20 cellular contexts compared by ENCODE assay signal in genomic region chr4:148780426-148781005, GRCh38.
A peak's percentile ranks its signal among the peaks of the same experiment; 100 is the strongest.
DNase-seq lines count a peak whose midpoint lies in the region; ATAC-seq lines count a peak whose summit lies in the region.
"Had no signal": no experiment of that assay in that cellular context is flagged by ENCODE, and none has a peak within 500 bp of the region (broad histone marks: within the 10 kb centered on the region; RNA-seq: fewer than 3 reads in every experiment).

No MANE protein-coding gene starts in this region.

- in situ Hi-C loops in KBM-7 (cut with MboI; ENCODE audit: low pct_unique_long_range_greater_than_20kb, low sequenced_read_pairs): no loop called here

- ATAC-seq in HG02885 (IDR thresholded peaks at IDR 0.05; ENCODE audit: poor library complexity, unreplicated experiment): no peak
- ATAC-seq in HG03135 (IDR thresholded peaks at IDR 0.05; ENCODE audit: unreplicated experiment): no peak
- ATAC-seq: HepG2 had no signal

- DNase-seq in ELR (ENCODE audit: low read depth) (peak; percentile 34), NCI-H69 (lab: John Stamatoyannopoulos, UW) (peak; percentile 1), fibroblast of peridontal ligament (ENCODE audit: extremely low read depth) (peak; percentile 2), KBM-7 (no peak), LoVo (ENCODE audit: low spot score) (no peak)
- DNase-seq: ACHN, AML-193, GDM1, HCEC 1CT, MG63, NCI-H1048, NCI-H1436 treated with DMSO at 0.1 percent for 48 hours, NCI-H2029 treated with DMSO at 0.1 percent for 48 hours, NCI-H2171, NCI-H446, NCI-H748 treated with DMSO at 0.1 percent for 48 hours, SHP77 had no signal

Comparison
In these comparisons a context has a peak if more than half of its experiments do, and no peak if none do; other contexts are left out.
1. DNase-seq: peak in ELR (single experiment), NCI-H69 (single experiment) and fibroblast of peridontal ligament (single experiment); none in KBM-7 (single experiment) and LoVo (single experiment).